1 cellular context compared by ENCODE assay signal in the genomic region with DNA sequence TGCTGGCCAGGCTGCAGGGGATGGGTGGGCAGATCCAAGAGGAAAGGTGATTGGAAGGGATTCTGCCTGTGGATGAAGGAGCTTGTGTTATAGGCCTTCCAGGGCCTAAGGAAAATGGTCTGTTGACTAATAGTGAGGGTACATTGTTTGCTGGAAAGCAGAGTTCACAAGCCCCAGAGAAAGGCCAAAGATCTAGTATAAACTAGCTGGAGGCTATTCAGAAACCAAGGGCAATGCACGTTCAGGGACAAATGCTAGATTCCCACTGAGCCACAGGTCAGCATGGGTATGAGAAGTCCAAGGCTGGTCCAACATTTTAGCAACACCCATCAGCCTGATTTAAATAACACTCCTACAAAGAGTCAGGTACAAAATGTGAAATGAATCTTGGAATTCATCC.
TF ChIP-seq lines count a peak whose summit lies in the region.

No MANE protein-coding gene starts in this region.

TF ChIP-seq in HepG2, 621 proteins besides CTCF, POLR2A, EP300 and RAD21 (continued from another document):
- TF ChIP-seq, protein P1, sequence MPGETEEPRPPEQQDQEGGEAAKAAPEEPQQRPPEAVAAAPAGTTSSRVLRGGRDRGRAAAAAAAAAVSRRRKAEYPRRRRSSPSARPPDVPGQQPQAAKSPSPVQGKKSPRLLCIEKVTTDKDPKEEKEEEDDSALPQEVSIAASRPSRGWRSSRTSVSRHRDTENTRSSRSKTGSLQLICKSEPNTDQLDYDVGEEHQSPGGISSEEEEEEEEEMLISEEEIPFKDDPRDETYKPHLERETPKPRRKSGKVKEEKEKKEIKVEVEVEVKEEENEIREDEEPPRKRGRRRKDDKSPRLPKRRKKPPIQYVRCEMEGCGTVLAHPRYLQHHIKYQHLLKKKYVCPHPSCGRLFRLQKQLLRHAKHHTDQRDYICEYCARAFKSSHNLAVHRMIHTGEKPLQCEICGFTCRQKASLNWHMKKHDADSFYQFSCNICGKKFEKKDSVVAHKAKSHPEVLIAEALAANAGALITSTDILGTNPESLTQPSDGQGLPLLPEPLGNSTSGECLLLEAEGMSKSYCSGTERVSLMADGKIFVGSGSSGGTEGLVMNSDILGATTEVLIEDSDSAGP (CRISPR knock-in tag; IDR thresholded peaks at IDR 0.05; ENCODE audit: borderline replicate concordance), result no peak
- no peak for TF ChIP-seq SAFB2 (CRISPR knock-in tag; IDR thresholded peaks at IDR 0.05; ENCODE audit: borderline replicate concordance, low read depth)
- TF ChIP-seq AHR (CRISPR knock-in tag; IDR thresholded peaks at IDR 0.05), result no peak
- no peak for TF ChIP-seq SIX4 (CRISPR knock-in tag; IDR thresholded peaks at IDR 0.05)
- TF ChIP-seq HOXA5 (CRISPR knock-in tag; IDR thresholded peaks at IDR 0.05), result no peak
- TF ChIP-seq ZBTB21 (CRISPR knock-in tag; IDR thresholded peaks at IDR 0.05), result no peak
- TF ChIP-seq BCL6 (CRISPR knock-in tag; IDR thresholded peaks at IDR 0.05), result peak; percentile 49
- peak; percentile 36; the same call in 1 of the 2 replicates for TF ChIP-seq SALL1 (CRISPR knock-in tag; IDR thresholded peaks at IDR 0.05)
- TF ChIP-seq JUN (CRISPR knock-in tag; IDR thresholded peaks at IDR 0.05), result no peak
- TF ChIP-seq SAP130 (CRISPR knock-in tag; IDR thresholded peaks at IDR 0.05; ENCODE audit: low read depth), result no peak
- TF ChIP-seq, protein P2, sequence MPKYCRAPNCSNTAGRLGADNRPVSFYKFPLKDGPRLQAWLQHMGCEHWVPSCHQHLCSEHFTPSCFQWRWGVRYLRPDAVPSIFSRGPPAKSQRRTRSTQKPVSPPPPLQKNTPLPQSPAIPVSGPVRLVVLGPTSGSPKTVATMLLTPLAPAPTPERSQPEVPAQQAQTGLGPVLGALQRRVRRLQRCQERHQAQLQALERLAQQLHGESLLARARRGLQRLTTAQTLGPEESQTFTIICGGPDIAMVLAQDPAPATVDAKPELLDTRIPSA (CRISPR knock-in tag; IDR thresholded peaks at IDR 0.05; ENCODE audit: borderline replicate concordance), result no peak
- TF ChIP-seq SOX6 (IDR thresholded peaks at IDR 0.05), result no peak
- TF ChIP-seq SOX6 (CRISPR knock-in tag; IDR thresholded peaks at IDR 0.05), result peak; percentile 34; the same call in 1 of the 2 replicates
- TF ChIP-seq MXD4 (CRISPR knock-in tag; IDR thresholded peaks at IDR 0.05), result no peak
- TF ChIP-seq NFKB2 (CRISPR knock-in tag; IDR thresholded peaks at IDR 0.05; ENCODE audit: borderline replicate concordance), result no peak
- TF ChIP-seq, protein P3, sequence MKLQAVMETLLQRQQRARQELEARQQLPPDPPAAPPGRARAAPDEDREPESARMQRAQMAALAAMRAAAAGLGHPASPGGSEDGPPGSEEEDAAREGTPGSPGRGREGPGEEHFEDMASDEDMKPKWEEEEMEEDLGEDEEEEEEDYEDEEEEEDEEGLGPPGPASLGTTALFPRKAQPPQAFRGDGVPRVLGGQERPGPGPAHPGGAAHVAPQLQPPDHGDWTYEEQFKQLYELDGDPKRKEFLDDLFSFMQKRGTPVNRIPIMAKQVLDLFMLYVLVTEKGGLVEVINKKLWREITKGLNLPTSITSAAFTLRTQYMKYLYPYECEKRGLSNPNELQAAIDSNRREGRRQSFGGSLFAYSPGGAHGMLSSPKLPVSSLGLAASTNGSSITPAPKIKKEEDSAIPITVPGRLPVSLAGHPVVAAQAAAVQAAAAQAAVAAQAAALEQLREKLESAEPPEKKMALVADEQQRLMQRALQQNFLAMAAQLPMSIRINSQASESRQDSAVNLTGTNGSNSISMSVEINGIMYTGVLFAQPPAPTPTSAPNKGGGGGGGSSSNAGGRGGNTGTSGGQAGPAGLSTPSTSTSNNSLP (IDR thresholded peaks at IDR 0.05; ENCODE audit: low read depth, low read length), result no peak
- no peak for TF ChIP-seq SP1 (IDR thresholded peaks at IDR 0.05)
- no peak for TF ChIP-seq SP1 (CRISPR knock-in tag; IDR thresholded peaks at IDR 0.05)
- TF ChIP-seq THAP11 (CRISPR knock-in tag; IDR thresholded peaks at IDR 0.05), result no peak
- no peak for TF ChIP-seq ZNF776 (CRISPR knock-in tag; IDR thresholded peaks at IDR 0.05)
- peak; percentile 37; the same call in 1 of the 2 replicates for TF ChIP-seq RARA (CRISPR knock-in tag; IDR thresholded peaks at IDR 0.05)
